12 cellular contexts compared by ENCODE assay signal in the genomic region with DNA sequence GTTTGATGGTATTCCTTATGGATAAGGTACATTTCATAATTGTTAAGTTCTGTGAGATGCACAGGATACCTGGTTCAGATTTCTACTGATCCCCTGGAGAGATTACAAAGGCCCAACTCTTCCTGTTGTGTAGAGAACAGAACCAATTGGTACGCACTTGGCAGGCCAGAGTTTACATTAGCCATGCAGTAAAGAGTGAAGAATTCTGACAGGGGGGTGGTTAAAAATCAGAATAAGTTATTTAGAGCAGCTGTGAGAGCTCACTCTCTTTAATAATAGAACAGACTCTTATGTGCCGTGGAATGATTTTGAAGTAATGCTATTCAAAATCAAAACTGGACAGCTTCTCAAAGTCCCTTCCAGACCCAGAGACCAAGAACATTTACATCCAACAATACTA. TPM values are rescaled to one million over a fixed set of nuclear protein-coding genes. Genes with fewer than 3 reads are reported as not detected.
DNase-seq lines count a peak whose midpoint lies in the region; ATAC-seq and TF ChIP-seq lines count a peak whose summit lies in the region.
"Had no signal": no experiment of that assay in that cellular context is flagged by ENCODE, and none has a peak within 500 bp of the region (broad histone marks: within the 10 kb centered on the region; RNA-seq: fewer than 3 reads in every experiment).

No MANE protein-coding gene starts in this region.

- ATAC-seq in GM18870 (IDR thresholded peaks at IDR 0.05; ENCODE audit: unreplicated experiment) = no peak

- CTCF ChIA-PET in CD8-positive, alpha-beta memory T cell (lab: Charles Lee) = interaction anchor here (1.2 kb wide), 1 partner anchor 22 kb away, joined by 3 read pairs; no protein-coding TSS in a partner anchor

- H3K4me3 Mint-ChIP-seq in CD8-positive, alpha-beta memory T cell = peak overlapping the region; percentile 89 to 97 (median 93)
- no peak overlapping the region for H3K4me3 Mint-ChIP-seq in osteocyte (ENCODE audit: unreplicated experiment)
- H3K4me3 Mint-ChIP-seq: mesothelial cell of epicardium had no signal

- intact Hi-C loops in breast epithelium (cut with DNase I; ENCODE audit: low total_unique reads) = no loop called here

- TF ChIP-seq POLR2A in breast epithelium (IDR thresholded peaks at IDR 0.05) = no peak

- peaks cover 0 to 25% (median 7%) of the 10 kb centered on the region in 3 donors for H3K36me3 Mint-ChIP-seq in CD8-positive, alpha-beta memory T cell
- no peaks in the 10 kb centered on the region for H3K36me3 Mint-ChIP-seq in osteocyte (ENCODE audit: unreplicated experiment)
- H3K36me3 Mint-ChIP-seq: mesothelial cell of epicardium had no signal

- H3K36me3 ChIP-seq in CD8-positive, alpha-beta memory T cell (ENCODE audit: insufficient read depth, low read length) = no peaks in the 10 kb centered on the region
- H3K36me3 ChIP-seq in KOPT-K1 (ENCODE audit: insufficient read depth, low read length) (peaks cover 13% of the 10 kb centered on the region), breast epithelium (no peaks in the 10 kb centered on the region)

- H3K9me3 Mint-ChIP-seq in CD8-positive, alpha-beta memory T cell = no peaks in the 10 kb centered on the region
- H3K9me3 Mint-ChIP-seq in osteocyte (ENCODE audit: unreplicated experiment) = no peaks in the 10 kb centered on the region
- H3K9me3 Mint-ChIP-seq: mesothelial cell of epicardium had no signal

- POLR2A ChIA-PET in CD8-positive, alpha-beta memory T cell (lab: Charles Lee) = no interaction called here

- peaks cover 70 to 85% (median 82%) of the 10 kb centered on the region in 3 donors for H3K4me1 Mint-ChIP-seq in CD8-positive, alpha-beta memory T cell
- H3K4me1 Mint-ChIP-seq in osteocyte (ENCODE audit: unreplicated experiment) = peaks cover 73% of the 10 kb centered on the region

- H3K27ac ChIP-seq in CD8-positive, alpha-beta memory T cell (ENCODE audit: low read depth, low read length) = no peak overlapping the region
- H3K27ac ChIP-seq in KOPT-K1 (ENCODE audit: low read depth, low read length, poor library complexity, severe bottlenecking) (peak overlapping the region; percentile 90), breast epithelium (peak overlapping the region; percentile 28 to 50)

- H3K27me3 ChIP-seq in CD8-positive, alpha-beta memory T cell (ENCODE audit: insufficient read depth, low read length, poor library complexity, severe bottlenecking) = no peaks in the 10 kb centered on the region
- H3K27me3 ChIP-seq in breast epithelium = no peaks in the 10 kb centered on the region

- no peaks in the 10 kb centered on the region for H3K27me3 Mint-ChIP-seq in CD8-positive, alpha-beta memory T cell
- H3K27me3 Mint-ChIP-seq in osteocyte (ENCODE audit: unreplicated experiment) = no peaks in the 10 kb centered on the region

- H3K4me1 ChIP-seq in CD8-positive, alpha-beta memory T cell (ENCODE audit: insufficient read depth, low read length) = peaks cover 59% of the 10 kb centered on the region
- no peaks in the 10 kb centered on the region for H3K4me1 ChIP-seq in breast epithelium

- no peak for DNase-seq in CD8-positive, alpha-beta memory T cell
- no peak for DNase-seq in breast epithelium (ENCODE audit: low spot score in 2 of 2)
- no peak for DNase-seq in osteocyte (ENCODE audit: extremely low spot score, unreplicated experiment)
- DNase-seq in NCI-H510A (lab: John Stamatoyannopoulos, UW) = no peak
- DNase-seq in D341Med (ENCODE audit: low spot score) = no peak
- no peak for DNase-seq in putamen (ENCODE audit: low spot score)
- DNase-seq: activated effector memory CD4-positive, alpha-beta T cell treated with anti-CD3 and anti-CD28 coated beads, Interleukin-2, amount 50 U/mL, for 16 hours; GDM1; NCI-H1694 had no signal

- no peak overlapping the region for H3K4me3 ChIP-seq in CD8-positive, alpha-beta memory T cell (ENCODE audit: low read length)
- peak overlapping the region in 2 of 3 donors; percentile 4 to 38 for H3K4me3 ChIP-seq in breast epithelium

- no peaks in the 10 kb centered on the region for H3K9me3 ChIP-seq in CD8-positive, alpha-beta memory T cell (ENCODE audit: low read length)
- H3K9me3 ChIP-seq in KOPT-K1 (ENCODE audit: insufficient read depth, low read length, poor library complexity, severe bottlenecking) = no peaks in the 10 kb centered on the region
- H3K9me3 ChIP-seq in breast epithelium = no peaks in the 10 kb centered on the region

- TF ChIP-seq CTCF in breast epithelium (IDR thresholded peaks at IDR 0.05) (no peak), osteocyte (IDR thresholded peaks at IDR 0.05) (no peak)

- H3K27ac Mint-ChIP-seq in CD8-positive, alpha-beta memory T cell = peak overlapping the region; percentile 57 to 93 (median 86)
- peak overlapping the region; percentile 19 for H3K27ac Mint-ChIP-seq in osteocyte (ENCODE audit: unreplicated experiment)
- H3K27ac Mint-ChIP-seq: mesothelial cell of epicardium had no signal

RNA-seq across cellular contexts. Expression of a gene that starts 4.2 kb away (rescaled TPM):
- 10 to 100 TPM; 51.5 to 51.6 TPM for total RNA-seq in CD8-positive, alpha-beta memory T cell
- polyA plus RNA-seq in CD8-positive, alpha-beta memory T cell = 7.5 TPM
- total RNA-seq in breast epithelium (100 to 1,000 TPM in 1 of 3 donors, 10 to 100 TPM in 2; 51.5 to 103 (median 77.3) TPM), osteocyte (32.1 and 37.5 TPM in 2 replicates)
